8 cellular contexts compared by ENCODE assay signal in the genomic region with DNA sequence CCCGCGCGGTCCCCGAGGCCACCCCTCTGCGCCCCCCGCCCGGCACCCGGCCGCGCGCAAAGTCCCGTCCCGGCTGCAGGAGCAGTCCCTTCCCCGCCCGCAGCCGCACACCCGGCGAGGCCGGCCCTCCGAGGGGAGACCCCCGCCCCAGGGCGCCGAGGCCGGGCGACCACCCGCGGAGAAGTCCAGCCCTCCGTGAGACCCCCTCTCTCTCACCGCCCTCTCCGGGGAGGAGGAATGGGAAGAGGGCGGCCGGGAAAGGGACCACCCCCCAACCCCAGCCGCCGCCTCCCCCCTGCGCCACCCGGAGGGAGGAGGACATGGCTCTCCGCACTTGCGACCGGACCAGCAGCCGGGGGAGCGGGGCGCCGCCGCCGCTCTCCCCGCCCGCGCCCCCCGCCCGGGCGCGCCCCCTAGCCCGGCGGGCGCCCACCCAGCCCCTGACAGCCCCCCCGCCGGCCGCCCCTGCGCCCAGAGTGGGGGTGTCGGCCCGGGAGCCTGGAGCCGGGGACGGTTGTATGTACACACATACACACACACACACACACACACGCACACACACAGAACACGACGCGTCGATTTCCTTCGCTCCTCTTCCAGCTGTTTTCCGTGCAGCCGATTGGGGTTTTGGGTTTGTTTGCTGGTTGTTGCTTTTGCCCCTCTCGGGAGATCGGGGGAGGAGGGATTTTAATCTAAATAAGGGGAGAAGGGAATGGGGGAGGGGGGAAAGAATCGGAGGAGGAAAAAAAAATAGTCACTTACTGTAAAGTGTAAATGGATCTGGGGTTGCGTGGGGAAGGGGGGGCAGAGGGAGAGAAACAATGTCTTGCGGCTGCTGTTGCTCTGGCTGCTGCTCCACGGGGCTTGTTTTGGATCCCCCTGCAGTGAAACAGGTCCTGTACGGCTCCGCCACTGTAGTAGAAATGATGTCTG. TPM values are rescaled to one million over a fixed set of nuclear protein-coding genes. Genes with fewer than 3 reads are reported as not detected.
DNase-seq lines count a peak whose midpoint lies in the region; ATAC-seq and TF ChIP-seq lines count a peak whose summit lies in the region.

TSS of gene ATXN1 (minus strand) at position 925 of the 933 bp plus-strand sequence.

- peak within 1 kb of the TSS; percentile 97 to 100 (median 99) for H3K27ac Mint-ChIP-seq in CD8-positive, alpha-beta memory T cell

- CTCF ChIA-PET in CD8-positive, alpha-beta memory T cell (lab: Charles Lee) = interaction anchor here (0.6 to 5.5 kb wide), 24 partner anchors 11 to 442 kb away, joined by 3 to 49 read pairs (median 5); no protein-coding TSS in a partner anchor
- CTCF ChIA-PET in Panc1 (lab: Charles Lee) = interaction anchor here (0.6 kb wide), 1 partner anchor 18 kb away, joined by 3 read pairs; no protein-coding TSS in a partner anchor

- 0 out of 2 replicates have a peak, but pooled peaks have one; percentile 6 for TF ChIP-seq CTCF in Panc1 (IDR thresholded peaks at IDR 0.05)
- no peak for TF ChIP-seq CTCF in upper lobe of left lung (IDR thresholded peaks at IDR 0.05)

- peaks cover 57 to 72% (median 66%) of the 10 kb centered on the region in 3 donors for H3K4me1 Mint-ChIP-seq in CD8-positive, alpha-beta memory T cell

- peak within 1 kb of the TSS; percentile 95 to 100 (median 98) for H3K4me3 Mint-ChIP-seq in CD8-positive, alpha-beta memory T cell

- H3K9me3 Mint-ChIP-seq in CD8-positive, alpha-beta memory T cell = peaks cover 0 to 2% (median 0%) of the 10 kb centered on the region in 5 donors

- peaks cover 0 to 32% (median 1%) of the 10 kb centered on the region in 3 donors for H3K36me3 Mint-ChIP-seq in CD8-positive, alpha-beta memory T cell

- H3K9me3 ChIP-seq in CD8-positive, alpha-beta memory T cell (ENCODE audit: low read length) = no peaks in the 10 kb centered on the region
- H3K9me3 ChIP-seq in Panc1 (ENCODE audit: control insufficient read depth, insufficient read depth, low read depth, low read length) = no peaks in the 10 kb centered on the region
- no peaks in the 10 kb centered on the region for H3K9me3 ChIP-seq in neuron (ENCODE audit: low read length)
- H3K9me3 ChIP-seq in upper lobe of left lung = no peaks in the 10 kb centered on the region

- peak in 2 of 4 donors; percentile 69 to 72 for TF ChIP-seq POLR2A in upper lobe of left lung (IDR thresholded peaks at IDR 0.05)

- ATAC-seq in Panc1 (peak; percentile 9), upper lobe of left lung (ENCODE audit: low FRiP score in 2 of 2) (peak; percentile 5 to 64)

- POLR2A ChIA-PET in CD8-positive, alpha-beta memory T cell (lab: Charles Lee) = interaction anchor here (0.6 to 2.3 kb wide), 22 partner anchors 10 to 632 kb away, joined by 3 to 19 read pairs (median 4); partner anchors contain the start of gene MYLIP
- POLR2A ChIA-PET in Panc1 (lab: Charles Lee) = interaction anchor here (0.5 to 1.9 kb wide), 5 partner anchors 12 to 150 kb away, joined by 3 to 16 read pairs (median 9); no protein-coding TSS in a partner anchor

- peak within 1 kb of the TSS; percentile 98 for H3K27ac ChIP-seq in CD8-positive, alpha-beta memory T cell (ENCODE audit: low read depth, low read length)
- H3K27ac ChIP-seq in Panc1 (ENCODE audit: low read length) = peak within 1 kb of the TSS; percentile 96
- peak within 1 kb of the TSS; percentile 97 to 100 (median 98) for H3K27ac ChIP-seq in upper lobe of left lung

- no peaks in the 10 kb centered on the region for H3K36me3 ChIP-seq in CD8-positive, alpha-beta memory T cell (ENCODE audit: insufficient read depth, low read length)
- H3K36me3 ChIP-seq in H7 (replicated peaks; ENCODE audit: control insufficient read depth, insufficient read depth, low read length) = no peaks in the 10 kb centered on the region
- H3K36me3 ChIP-seq in Panc1 (ENCODE audit: control insufficient read depth, insufficient read depth, low read length) = peaks cover 5% of the 10 kb centered on the region
- no peaks in the 10 kb centered on the region for H3K36me3 ChIP-seq in neuron (ENCODE audit: insufficient read depth, low read length)
- no peaks in the 10 kb centered on the region for H3K36me3 ChIP-seq in upper lobe of left lung

- no peaks in the 10 kb centered on the region for H3K27me3 ChIP-seq in CD8-positive, alpha-beta memory T cell (ENCODE audit: insufficient read depth, low read length, poor library complexity, severe bottlenecking)
- peaks cover 1% of the 10 kb centered on the region; the same call in 1 of the 2 replicates for H3K27me3 ChIP-seq in H7 (ENCODE audit: control insufficient read depth, insufficient read depth, low read length)
- H3K27me3 ChIP-seq in Panc1 (ENCODE audit: control insufficient read depth, insufficient read depth, low read length) = no peaks in the 10 kb centered on the region
- no peaks in the 10 kb centered on the region for H3K27me3 ChIP-seq in neuron (ENCODE audit: insufficient read depth, low read length)
- no peaks in the 10 kb centered on the region for H3K27me3 ChIP-seq in upper lobe of left lung

- BruUV-seq in Panc1 (replicated peaks; lab: Mats Ljungman, UMichigan) = no TSS peak

- H3K4me1 ChIP-seq in CD8-positive, alpha-beta memory T cell (ENCODE audit: insufficient read depth, low read length) = peaks cover 41% of the 10 kb centered on the region
- H3K4me1 ChIP-seq in Panc1 (ENCODE audit: control insufficient read depth, insufficient read depth, low read length) (peaks cover 57% of the 10 kb centered on the region), neuron (ENCODE audit: insufficient read depth, low read length) (peaks cover 42% of the 10 kb centered on the region), upper lobe of left lung (peaks cover 23 to 48% (median 29%) of the 10 kb centered on the region in 4 donors)

- peak; percentile 32 to 79 (median 75) for DNase-seq in CD8-positive, alpha-beta memory T cell
- peak; percentile 81 for DNase-seq in H7
- no peak for DNase-seq in Panc1 (ENCODE audit: low read depth, low spot score)
- peak; percentile 51 for DNase-seq in activated naive CD4-positive, alpha-beta T cell treated with Interleukin-2 at 50 U/mL for 16 hours
- peak; percentile 80 for DNase-seq in globus pallidus (ENCODE audit: low spot score)
- DNase-seq in upper lobe of left lung = peak in 1 of 2 donors; percentile 63
- no peak for DNase-seq in NCI-H1048 (lab: John Stamatoyannopoulos, UW)

- no peak for TF ChIP-seq EP300 in upper lobe of left lung (IDR thresholded peaks at IDR 0.05)

- peak within 1 kb of the TSS; percentile 89 for H3K4me3 ChIP-seq in CD8-positive, alpha-beta memory T cell (ENCODE audit: low read length)
- H3K4me3 ChIP-seq in H7 (ENCODE audit: insufficient read depth, low read depth, low read length) = peak within 1 kb of the TSS; percentile 82
- H3K4me3 ChIP-seq in Panc1 (ENCODE audit: low read depth in 2 of 2, low read length in 2 of 2) = peak within 1 kb of the TSS; percentile 94 to 95
- peak within 1 kb of the TSS; percentile 94 for H3K4me3 ChIP-seq in neuron (ENCODE audit: low read length)
- peak within 1 kb of the TSS; percentile 56 to 96 (median 79) for H3K4me3 ChIP-seq in upper lobe of left lung

- H3K27me3 Mint-ChIP-seq in CD8-positive, alpha-beta memory T cell = peaks cover 0 to 4% of the 10 kb centered on the region in 2 donors

- intact Hi-C loops in Panc1 (cut with micrococcal nuclease; ENCODE audit: unreplicated experiment) = loop anchor here (5.0 to 10.0 kb wide), 5 partner anchors 34 to 426 kb away; no protein-coding TSS in a partner anchor

- WGBS in upper lobe of left lung, 2 donors = 0 to 1% methylated on average over 18 to 21 of the region's 79 CpGs

- in situ Hi-C loops in Panc1 (cut with HindIII; ENCODE audit: low pct_unique_long_range_greater_than_20kb, low sequenced_read_pairs) = no loop called here

- H2AFZ ChIP-seq in neuron (ENCODE audit: low read depth, low read length) = peak within 1 kb of the TSS; percentile 98

RNA-seq across cellular contexts. Expression of gene ATXN1, which starts in this region (rescaled TPM):
- 100 to 1,000 TPM; 111 to 114 TPM for total RNA-seq in CD8-positive, alpha-beta memory T cell
- polyA plus RNA-seq in CD8-positive, alpha-beta memory T cell = 20.0 TPM
- total RNA-seq in H7 (2014; rRNA removed; shearing (Covaris generic)) = 7.6 and 8.9 TPM in 2 replicates
- total RNA-seq in Panc1 (2021; ENCODE audit: unreplicated experiment) = 67.1 TPM
- polyA plus RNA-seq in Panc1 (2012; ENCODE audit: insufficient read length) = 30.3 TPM
- total RNA-seq in upper lobe of left lung = 100 to 1,000 TPM in 1 of 6 donors, 10 to 100 TPM in 5; 44.2 to 106 (median 71.7) TPM

Comparison
In these comparisons a context has a peak if more than half of its experiments do, and no peak if none do; other contexts are left out.
1. DNase-seq: peak in CD8-positive, alpha-beta memory T cell (5 of 5), H7 (single experiment), activated naive CD4-positive, alpha-beta T cell treated with Interleukin-2 at 50 U/mL for 16 hours (single experiment) and globus pallidus (single experiment); none in Panc1 (single experiment) and NCI-H1048 (single experiment).
2. Peak in every context shown above with its lines, with median percentiles within 50 percentile points of each other: H3K27ac ChIP-seq and H3K4me3 ChIP-seq.